24 cellular contexts compared by ENCODE assay signal in genomic region chr12:86006727-86007126, GRCh38.
"Had no signal": no experiment of that assay in that cellular context is flagged by ENCODE, and none has a peak within 500 bp of the region (broad histone marks: within the 10 kb centered on the region; RNA-seq: fewer than 3 reads in every experiment).

No MANE protein-coding gene starts in this region.

- ATAC-seq: activated T-helper 17 cell treated with anti-CD3 and anti-CD28 coated beads, Interleukin-2, amount 50 U/mL, for 72 hours; heart right ventricle; left lobe of liver; lower lobe of right lung; mucosa of descending colon; stimulated activated memory B cell treated with anti-CD40 and anti-IgM and Interleukin-4, amounts not matched to agents 10 μg/mL and 1 μg/mL and 100 μg/mL, for 72 hours; WTC11 had no signal

- H3K4me2 ChIP-seq: smooth muscle cell had no signal

- DNase-seq: activated naive CD4-positive, alpha-beta T cell; activated T-cell treated with anti-CD3 and anti-CD28 coated beads, Interleukin-2, amount 50 U/mL, for 1 hour; adrenal gland; heart right ventricle; islet precursor cell; lower lobe of right lung; mesendoderm; mucosa of descending colon; nephron progenitor cell; nucleus accumbens; sigmoid colon; stimulated activated CD4-positive, alpha-beta T cell treated with anti-CD3 and anti-CD28 coated beads, Interleukin-15, amount 100 ng/mL, for 24 hours; stomach; T-helper 1 cell had no signal

- H3K36me3 ChIP-seq: adrenal gland, cardiac muscle cell, esophagus muscularis mucosa, heart right ventricle, lower lobe of right lung, sigmoid colon, stomach, suprapubic skin, tibial nerve had no signal

- H3K4me1 ChIP-seq: adrenal gland, esophagus muscularis mucosa, heart right ventricle, lower lobe of right lung, sigmoid colon, stomach, suprapubic skin, tibial nerve had no signal

- H3K9me3 ChIP-seq: adrenal gland, esophagus muscularis mucosa, heart right ventricle, lower lobe of right lung, mucosa of descending colon, sigmoid colon, stomach, suprapubic skin, tibial nerve had no signal

- H3K4me3 ChIP-seq: adrenal gland, cardiac muscle cell, esophagus muscularis mucosa, heart right ventricle, lower lobe of right lung, mucosa of descending colon, sigmoid colon, smooth muscle cell, stomach, suprapubic skin, tibial nerve had no signal

- FAIRE-seq: urothelium cell line had no signal

- H3K27me3 ChIP-seq: adrenal gland, cardiac muscle cell, esophagus muscularis mucosa, heart right ventricle, sigmoid colon, stomach, suprapubic skin, tibial nerve had no signal

- H3K27ac ChIP-seq: adrenal gland, cardiac muscle cell, esophagus muscularis mucosa, heart right ventricle, lower lobe of right lung, sigmoid colon, stomach, suprapubic skin, tibial nerve had no signal
